ENCODE assay signal across 9 cellular contexts in the genomic region with DNA sequence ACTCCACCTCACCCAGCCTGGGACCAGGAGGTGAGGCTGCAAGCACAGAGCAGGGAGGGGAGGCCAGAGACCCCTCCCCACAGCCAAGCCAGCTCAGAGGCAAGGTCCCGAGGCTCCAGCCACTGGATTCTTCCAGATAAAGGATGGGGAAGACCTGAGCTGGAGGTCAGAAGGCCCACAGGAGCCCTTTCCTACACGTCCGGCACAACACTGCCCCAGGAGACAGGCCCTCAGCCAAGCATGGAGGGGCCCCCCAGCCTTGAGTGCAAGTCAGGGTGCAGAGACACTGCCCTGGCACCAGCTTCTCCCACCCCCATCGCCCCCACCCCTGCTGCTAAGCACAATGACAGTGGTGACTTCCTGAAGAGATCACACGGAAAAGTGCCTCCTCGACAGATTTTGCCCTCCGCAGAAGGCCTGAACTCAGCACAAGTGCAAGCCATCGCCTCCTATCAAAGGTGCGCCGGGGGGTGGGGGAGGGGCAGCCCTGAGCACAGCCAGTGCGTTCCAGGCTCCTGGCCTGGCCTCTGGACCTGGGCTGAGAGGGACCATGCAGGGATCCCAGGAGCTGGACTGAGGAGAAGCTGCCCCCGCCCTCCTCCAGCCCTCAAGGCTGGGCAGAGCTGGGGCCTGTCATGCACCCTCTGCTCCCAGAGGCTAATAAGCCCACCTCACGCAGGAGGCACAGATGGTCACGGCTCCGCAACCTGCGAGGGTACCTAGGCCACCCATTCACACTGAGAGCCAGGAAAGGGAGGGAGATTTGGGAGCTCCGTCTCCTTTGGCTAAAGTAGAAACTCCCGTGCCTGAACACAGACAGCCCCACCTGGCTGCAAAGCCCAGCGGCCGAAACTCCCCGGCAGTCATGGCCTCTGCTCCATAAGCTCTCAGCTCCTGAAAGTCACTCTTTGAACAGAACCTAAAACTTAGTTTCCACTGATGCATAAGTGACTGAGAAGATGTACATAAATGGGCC. TPM values are rescaled to one million over a fixed set of nuclear protein-coding genes. Genes with fewer than 3 reads are reported as not detected.
DNase-seq lines count a peak whose midpoint lies in the region; ATAC-seq and TF ChIP-seq lines count a peak whose summit lies in the region.
"Had no signal": no experiment of that assay in that cellular context is flagged by ENCODE, and none has a peak within 500 bp of the region (broad histone marks: within the 10 kb centered on the region; RNA-seq: fewer than 3 reads in every experiment).

No MANE protein-coding gene starts in this region.

- WGBS in heart left ventricle, 4 donors: 52 to 65% (median 62%) methylated on average over 18 to 21 of the region's 21 CpGs
- WGBS in liver: 48% methylated on average over 21 of the region's 21 CpGs

- H3K9me3 ChIP-seq in heart left ventricle (no peaks in the 10 kb centered on the region), liver (ENCODE audit: control insufficient read depth in 4 of 4, low read length in 3 of 4) (no peaks in the 10 kb centered on the region), upper lobe of right lung (no peaks in the 10 kb centered on the region), MG63 (no peaks in the 10 kb centered on the region)

- H3K4me1 ChIP-seq in heart left ventricle: peaks cover 21 to 79% (median 49%) of the 10 kb centered on the region in 12 donors
- H3K4me1 ChIP-seq in liver (ENCODE audit: control insufficient read depth in 4 of 4, insufficient read depth in 4 of 4, low read length in 3 of 4): peaks cover 34 to 76% (median 50%) of the 10 kb centered on the region in 4 donors
- H3K4me1 ChIP-seq in upper lobe of right lung: peaks cover 41% of the 10 kb centered on the region

- H3K4me3 ChIP-seq in heart left ventricle (peak overlapping the region in 4 of 12 donors; percentile 3 to 49 (median 12)), liver (ENCODE audit: low read depth in 1 of 3, low read length in 3 of 3) (peak overlapping the region in 1 of 3 donors; percentile 15), upper lobe of right lung (no peak overlapping the region), MG63 (no peak overlapping the region; the same call in 1 of the 2 replicates)

- ATAC-seq in heart left ventricle (no peak), Right ventricle myocardium inferior (no peak), upper lobe of right lung (no peak), HG03342 (IDR thresholded peaks at IDR 0.05; ENCODE audit: unreplicated experiment) (no peak)

- no peak for TF ChIP-seq RAD21 in liver (IDR thresholded peaks at IDR 0.05)

- TF ChIP-seq CTCF in heart left ventricle (IDR thresholded peaks at IDR 0.05) (no peak), liver (IDR thresholded peaks at IDR 0.05; ENCODE audit: low read depth, low read length, missing input control) (no peak), upper lobe of right lung (IDR thresholded peaks at IDR 0.05) (no peak)

- H3K36me3 Mint-ChIP-seq in activated naive CD8-positive, alpha-beta T cell treated with anti-CD3 and anti-CD28 coated beads for 36 hours: peaks cover 7% of the 10 kb centered on the region

- no peak for DNase-seq in heart left ventricle
- DNase-seq in Right ventricle myocardium inferior (ENCODE audit: missing footprints): no peak
- DNase-seq in activated naive CD8-positive, alpha-beta T cell treated with anti-CD3 and anti-CD28 coated beads for 36 hours: no peak
- no peak for DNase-seq in upper lobe of right lung
- no peak for DNase-seq in MG63
- DNase-seq in stimulated activated CD4-positive, alpha-beta T cell treated with anti-CD3 and anti-CD28 coated beads, Interleukin-1b, Interleukin-23, amount 100 ng/mL, for 48 hours: no peak

- no peaks in the 10 kb centered on the region for H3K9me3 Mint-ChIP-seq in activated naive CD8-positive, alpha-beta T cell treated with anti-CD3 and anti-CD28 coated beads for 36 hours

- H3K27me3 ChIP-seq in heart left ventricle (peaks cover 0 to 11% (median 0%) of the 10 kb centered on the region in 9 donors), liver (ENCODE audit: control insufficient read depth in 4 of 4, insufficient read depth in 4 of 4, low read length in 3 of 4) (no peaks in the 10 kb centered on the region), upper lobe of right lung (no peaks in the 10 kb centered on the region), MG63 (no peaks in the 10 kb centered on the region)

- H3K27ac ChIP-seq in heart left ventricle: peak overlapping the region in 7 of 12 donors; percentile 6 to 86 (median 33)
- H3K27ac ChIP-seq in liver (ENCODE audit: low read depth in 1 of 2, low read length in 2 of 2): peak overlapping the region; percentile 71
- peak overlapping the region; percentile 30 for H3K27ac ChIP-seq in upper lobe of right lung

- peaks cover 15% of the 10 kb centered on the region for H3K4me1 Mint-ChIP-seq in activated naive CD8-positive, alpha-beta T cell treated with anti-CD3 and anti-CD28 coated beads for 36 hours

- H3K27me3 Mint-ChIP-seq in activated naive CD8-positive, alpha-beta T cell treated with anti-CD3 and anti-CD28 coated beads for 36 hours: peaks cover 5% of the 10 kb centered on the region

- H3K4me3 Mint-ChIP-seq in activated naive CD8-positive, alpha-beta T cell treated with anti-CD3 and anti-CD28 coated beads for 36 hours: peak overlapping the region; percentile 34

- peak overlapping the region in 1 of 2 donors; percentile 5 for H3K9ac ChIP-seq in liver (ENCODE audit: low read depth in 1 of 2, low read length in 2 of 2)

- peak overlapping the region; percentile 16 for H3K27ac Mint-ChIP-seq in activated naive CD8-positive, alpha-beta T cell treated with anti-CD3 and anti-CD28 coated beads for 36 hours

- TF ChIP-seq POLR2A in heart left ventricle (IDR thresholded peaks at IDR 0.05): no peak

- intact Hi-C loops in heart left ventricle (cut with DNase I): loop anchor here in 2 of 10 donors (5.0 kb wide), 2 partner anchors 43 to 53 kb away; partner anchors contain the start of gene ARHGDIA (in 1 of the 2)
- intact Hi-C loops in Right ventricle myocardium inferior (cut with DNase I): no loop called here
- intact Hi-C loops in upper lobe of right lung (cut with DNase I): no loop called here

- H3K36me3 ChIP-seq in heart left ventricle: peaks cover 0 to 30% (median 21%) of the 10 kb centered on the region in 9 donors
- H3K36me3 ChIP-seq in liver (ENCODE audit: control insufficient read depth in 4 of 4, insufficient read depth in 3 of 4, low read depth in 1 of 4, low read length in 3 of 4): peaks cover 0 to 4% (median 2%) of the 10 kb centered on the region in 4 donors
- H3K36me3 ChIP-seq in upper lobe of right lung: peaks cover 15% of the 10 kb centered on the region
- H3K36me3 ChIP-seq in MG63: peaks cover 28% of the 10 kb centered on the region

TF ChIP-seq in liver, 16 proteins besides CTCF, POLR2A, EP300 and RAD21 (continues in another document):
- TF ChIP-seq HNF4G (IDR thresholded peaks at IDR 0.05) (no peak), ATF3 (IDR thresholded peaks at IDR 0.05) (no peak)

RNA-seq across cellular contexts. Expression of gene MAFG, which starts 2.7 kb away (rescaled TPM):
- total RNA-seq in heart left ventricle (10 to 100 TPM; 14.3 to 30.5 (median 18.0) TPM), Right ventricle myocardium inferior (26.2 TPM), liver (10 to 100 TPM; 11.7 to 17.0 TPM), upper lobe of right lung (35.9 TPM)
- polyA plus RNA-seq in heart left ventricle (10 to 100 TPM; 10.2 to 23.6 TPM), liver (1 to 10 TPM; 3.0 to 6.1 TPM)
- 10 to 100 TPM; 18.4 to 19.2 TPM for total RNA-seq in activated naive CD8-positive, alpha-beta T cell treated with anti-CD3 and anti-CD28 coated beads for 36 hours
- total RNA-seq in MG63 (2014; rRNA removed; shearing (Covaris generic); ENCODE audit: low replicate concordance): 11.8 and 14.9 TPM in 2 replicates

RNA-seq across cellular contexts. Expression of gene SIRT7, which starts 6.9 kb away (rescaled TPM):
- total RNA-seq in heart left ventricle: 10 to 100 TPM in 2 of 9 donors, 1 to 10 TPM in 7; 3.6 to 13.2 (median 6.6) TPM
- polyA plus RNA-seq in heart left ventricle: 10 to 100 TPM in 1 of 2 donors, 1 to 10 TPM in 1; 7.1 to 12.0 TPM
- total RNA-seq in Right ventricle myocardium inferior: 6.2 TPM
- total RNA-seq in activated naive CD8-positive, alpha-beta T cell treated with anti-CD3 and anti-CD28 coated beads for 36 hours: 10 to 100 TPM; 27.3 to 30.1 TPM
- total RNA-seq in liver: 10 to 100 TPM; 13.5 to 16.5 TPM
- 1 to 10 TPM; 7.1 to 9.4 TPM for polyA plus RNA-seq in liver
- total RNA-seq in upper lobe of right lung: 27.5 TPM
- total RNA-seq in MG63 (2014; rRNA removed; shearing (Covaris generic); ENCODE audit: low replicate concordance): 22.1 and 25.9 TPM in 2 replicates

RNA-seq across cellular contexts. Expression of gene PYCR1, which starts 12.3 kb away (rescaled TPM):
- 10 to 100 TPM in 2 of 9 donors, 1 to 10 TPM in 7; 1.8 to 12.2 (median 5.4) TPM for total RNA-seq in heart left ventricle
- 10 to 100 TPM in 1 of 2 donors, 1 to 10 TPM in 1; 3.4 to 30.7 TPM for polyA plus RNA-seq in heart left ventricle
- 6.2 TPM for total RNA-seq in Right ventricle myocardium inferior
- total RNA-seq in activated naive CD8-positive, alpha-beta T cell treated with anti-CD3 and anti-CD28 coated beads for 36 hours: 100 to 1,000 TPM; 158 to 169 TPM
- total RNA-seq in liver: 10 to 100 TPM; 10.4 to 14.1 TPM
- polyA plus RNA-seq in liver: 1 to 10 TPM; 5.0 to 5.1 TPM
- total RNA-seq in upper lobe of right lung: 19.0 TPM
- 253 and 283 TPM in 2 replicates for total RNA-seq in MG63 (2014; rRNA removed; shearing (Covaris generic); ENCODE audit: low replicate concordance)

RNA-seq across cellular contexts. Expression of gene PCYT2, which starts 13.6 kb away (rescaled TPM):
- total RNA-seq in heart left ventricle (10 to 100 TPM; 28.8 to 85.5 (median 46.2) TPM), Right ventricle myocardium inferior (31.0 TPM), liver (100 to 1,000 TPM in 1 of 2 donors, 10 to 100 TPM in 1; 86.0 to 101 TPM), upper lobe of right lung (46.1 TPM)
- polyA plus RNA-seq in heart left ventricle (10 to 100 TPM; 60.4 to 64.0 TPM), liver (10 to 100 TPM; 63.9 to 90.9 TPM)
- 10 to 100 TPM; 20.8 to 21.4 TPM for total RNA-seq in activated naive CD8-positive, alpha-beta T cell treated with anti-CD3 and anti-CD28 coated beads for 36 hours
- 24.6 and 47.0 TPM in 2 replicates for total RNA-seq in MG63 (2014; rRNA removed; shearing (Covaris generic); ENCODE audit: low replicate concordance)

RNA-seq across cellular contexts. Expression of gene MYADML2, which starts 22.2 kb away (rescaled TPM):
- total RNA-seq in heart left ventricle: 10 to 100 TPM in 1 of 9 donors, 1 to 10 TPM in 7, under 1 TPM in 1; 0.31 to 11.2 (median 3.9) TPM
- polyA plus RNA-seq in heart left ventricle: 1 to 10 TPM in 1 of 2 donors, under 1 TPM in 1; 0.19 to 7.4 TPM
- 3.7 TPM for total RNA-seq in Right ventricle myocardium inferior
- not detected for total RNA-seq in activated naive CD8-positive, alpha-beta T cell treated with anti-CD3 and anti-CD28 coated beads for 36 hours
- total RNA-seq in liver: not detected
- polyA plus RNA-seq in liver: not detected
- not detected for total RNA-seq in upper lobe of right lung
- total RNA-seq in MG63 (2014; rRNA removed; shearing (Covaris generic); ENCODE audit: low replicate concordance): not detected in 2 replicates
- total RNA-seq: G401 had no signal
